Comparison of ENCODE assay signal across 1 cellular context in genomic region chr11:1691027-1691877, GRCh38.
TF ChIP-seq lines count a peak whose summit lies in the region.

No MANE protein-coding gene starts in this region.

TF ChIP-seq in HepG2, 621 proteins besides CTCF, POLR2A, EP300 and RAD21 (continued from another document and continues in another):
- peak; percentile 95 for TF ChIP-seq IKZF5 (CRISPR knock-in tag; IDR thresholded peaks at IDR 0.05)
- TF ChIP-seq ZNF3 (CRISPR knock-in tag; IDR thresholded peaks at IDR 0.05): 0 out of 2 replicates have a peak, but pooled peaks have one; percentile 22
- TF ChIP-seq ZBTB7B (CRISPR knock-in tag; IDR thresholded peaks at IDR 0.05): peak; percentile 100
- TF ChIP-seq ZNF12 (CRISPR knock-in tag; IDR thresholded peaks at IDR 0.05): 0 out of 2 replicates have a peak, but pooled peaks have one; percentile 6
- TF ChIP-seq ZNF44 (CRISPR knock-in tag; IDR thresholded peaks at IDR 0.05): peak; percentile 56; the same call in 1 of the 2 replicates
- peak; percentile 92 for TF ChIP-seq TFAP4 (IDR thresholded peaks at IDR 0.05; ENCODE audit: borderline replicate concordance, low read depth)
- TF ChIP-seq JUN (CRISPR knock-in tag; IDR thresholded peaks at IDR 0.05): peak; percentile 17; the same call in 1 of the 2 replicates
- TF ChIP-seq ZBTB8A (CRISPR knock-in tag; IDR thresholded peaks at IDR 0.05; ENCODE audit: borderline replicate concordance, low read depth): no peak; the same call in 1 of the 2 replicates
- TF ChIP-seq TFDP2 (CRISPR knock-in tag; IDR thresholded peaks at IDR 0.05): peak; percentile 87
- TF ChIP-seq ZNF142 (CRISPR knock-in tag; IDR thresholded peaks at IDR 0.05): peak; percentile 75
- peak; percentile 84; the same call in 1 of the 2 replicates for TF ChIP-seq ZNF414 (CRISPR knock-in tag; IDR thresholded peaks at IDR 0.05)
- no peak for TF ChIP-seq ZNF781 (CRISPR knock-in tag; IDR thresholded peaks at IDR 0.05; ENCODE audit: borderline replicate concordance, not compliant biosample characterization)
- TF ChIP-seq LBX2 (CRISPR knock-in tag; IDR thresholded peaks at IDR 0.05; ENCODE audit: borderline replicate concordance): 0 out of 2 replicates have a peak, but pooled peaks have one; percentile 23
- TF ChIP-seq ELF1 (CRISPR knock-in tag; IDR thresholded peaks at IDR 0.05): peak; percentile 46
- TF ChIP-seq ZNF816 (CRISPR knock-in tag; IDR thresholded peaks at IDR 0.05; ENCODE audit: borderline replicate concordance): peak; percentile 99
- TF ChIP-seq ZNF766 (CRISPR knock-in tag; IDR thresholded peaks at IDR 0.05; ENCODE audit: borderline replicate concordance): no peak
- TF ChIP-seq ZNF652 (CRISPR knock-in tag; IDR thresholded peaks at IDR 0.05; ENCODE audit: borderline replicate concordance, low read depth): peak; percentile 30; the same call in 1 of the 2 replicates
- TF ChIP-seq ZNF691 (CRISPR knock-in tag; IDR thresholded peaks at IDR 0.05; ENCODE audit: borderline replicate concordance, low read depth): peak; percentile 92; the same call in 1 of the 2 replicates
- TF ChIP-seq ZNF263 (CRISPR knock-in tag; IDR thresholded peaks at IDR 0.05): peak; percentile 100
- no peak for TF ChIP-seq ZIK1 (CRISPR knock-in tag; IDR thresholded peaks at IDR 0.05; ENCODE audit: borderline replicate concordance, low read depth)
- 0 out of 2 replicates have a peak, but pooled peaks have one; percentile 33 for TF ChIP-seq TEF (CRISPR knock-in tag; IDR thresholded peaks at IDR 0.05)
- TF ChIP-seq ZNF296 (CRISPR knock-in tag; conservative IDR thresholded peaks at IDR 0.05): peak; percentile 98
- 0 out of 2 replicates have a peak, but pooled peaks have one; percentile 50 for TF ChIP-seq ZNF790 (CRISPR knock-in tag; IDR thresholded peaks at IDR 0.05; ENCODE audit: borderline replicate concordance)
- TF ChIP-seq RELA (CRISPR knock-in tag; IDR thresholded peaks at IDR 0.05): peak; percentile 74; the same call in 1 of the 2 replicates
- TF ChIP-seq MLXIP (CRISPR knock-in tag; IDR thresholded peaks at IDR 0.05; ENCODE audit: borderline replicate concordance): peak; percentile 97
- 0 out of 2 replicates have a peak, but pooled peaks have one; percentile 66 for TF ChIP-seq ZNF572 (CRISPR knock-in tag; IDR thresholded peaks at IDR 0.05)
- peak; percentile 14; the same call in 1 of the 2 replicates for TF ChIP-seq ZNF550 (CRISPR knock-in tag; IDR thresholded peaks at IDR 0.05; ENCODE audit: borderline replicate concordance)
- no peak; the same call in 1 of the 2 replicates for TF ChIP-seq IRX3 (CRISPR knock-in tag; IDR thresholded peaks at IDR 0.05; ENCODE audit: borderline replicate concordance, low read depth)
- no peak for TF ChIP-seq NONO (IDR thresholded peaks at IDR 0.05)
- peak; percentile 81 for TF ChIP-seq NONO (CRISPR knock-in tag; conservative IDR thresholded peaks at IDR 0.05)
- no peak for TF ChIP-seq TRAFD1 (CRISPR knock-in tag; IDR thresholded peaks at IDR 0.05; ENCODE audit: borderline replicate concordance)
